ENCODE assay signal across 8 cellular contexts in the genomic region with DNA sequence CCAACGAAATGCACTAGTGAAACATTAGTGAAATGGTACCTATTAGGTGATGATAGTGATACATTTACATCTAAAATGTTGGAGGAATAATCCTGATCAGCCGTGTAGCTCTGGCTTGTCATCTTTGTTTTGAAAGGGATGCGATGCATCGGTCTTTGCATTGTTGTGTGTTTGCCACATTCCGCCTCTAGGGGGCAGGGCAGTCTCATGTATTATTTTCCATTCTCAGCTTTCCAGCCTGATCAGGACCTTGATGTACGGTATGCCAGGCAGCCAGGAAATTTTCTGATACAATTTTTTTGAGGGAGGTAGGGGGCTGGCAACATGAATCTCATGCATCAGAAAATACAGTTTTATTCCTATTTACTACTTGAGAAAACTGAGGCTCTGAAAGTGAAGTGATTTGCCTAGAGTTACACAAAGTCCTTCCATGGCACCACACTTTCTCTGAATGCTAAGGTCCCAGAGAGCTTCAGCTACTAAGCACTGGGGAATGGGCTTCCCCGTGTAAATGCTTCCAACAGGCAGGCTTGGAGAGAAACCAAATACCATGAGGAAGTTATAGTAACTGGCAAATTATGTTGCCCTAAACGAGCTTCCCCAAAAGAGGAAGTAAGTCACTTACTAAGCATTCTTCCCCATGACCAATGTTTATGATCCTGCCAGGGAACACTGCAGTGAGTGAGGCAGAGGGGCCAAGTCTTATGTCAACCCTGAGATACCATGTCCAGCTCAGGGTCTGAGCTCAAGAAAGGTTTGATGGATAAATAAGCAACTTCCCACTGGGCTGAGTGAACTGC. TPM values are rescaled to one million over a fixed set of nuclear protein-coding genes. Genes with fewer than 3 reads are reported as not detected.
DNase-seq lines count a peak whose midpoint lies in the region; ATAC-seq, FAIRE-seq and TF ChIP-seq lines count a peak whose summit lies in the region.

No MANE protein-coding gene starts in this region.

- TF ChIP-seq EP300 in gastroesophageal sphincter (IDR thresholded peaks at IDR 0.05): no peak

- intact Hi-C loops in pancreas (cut with DNase I): loop anchor here in 2 of 3 donors (5.0 to 10.0 kb wide), 2 partner anchors 122 to 124 kb away; partner anchors contain the start of gene HSD17B10 (in 1 of the 2)

- POLR2A ChIA-PET in RWPE1 (lab: Yijun Ruan, JAX; ENCODE audit: low non-redundant PET): no interaction called here

- in situ Hi-C loops in G401 (cut with HindIII; ENCODE audit: low sequenced_read_pairs): no loop called here

- WGBS in gastroesophageal sphincter (ENCODE audit: low coverage in 1 of 2), 2 donors: 4 to 10% methylated on average over 3 to 8 of the region's 8 CpGs
- 8 to 10% methylated on average over 8 of the region's 8 CpGs for WGBS in pancreas, 2 donors

- H3K9me3 ChIP-seq in gastroesophageal sphincter (no peaks in the 10 kb centered on the region), pancreas (no peaks in the 10 kb centered on the region)

- CTCF ChIA-PET in RWPE1 (lab: Yijun Ruan, JAX): interaction anchor here (0.5 to 1.5 kb wide), 9 partner anchors 15 to 885 kb away, joined by 3 to 4 read pairs (median 3); no protein-coding TSS in a partner anchor

- no peaks in the 10 kb centered on the region for H3K36me3 ChIP-seq in gastroesophageal sphincter
- no peaks in the 10 kb centered on the region for H3K36me3 ChIP-seq in pancreas

- H3K27ac ChIP-seq in RWPE1 (no peak overlapping the region), gastroesophageal sphincter (no peak overlapping the region), pancreas (peak overlapping the region in 1 of 4 donors; percentile 22)

- TF ChIP-seq POLR2A in gastroesophageal sphincter (IDR thresholded peaks at IDR 0.05): no peak

- FAIRE-seq in pancreas (lab: Jason Lieb, UNC) (peak; percentile 98), urothelium cell line (lab: Jason Lieb, UNC) (no peak)

- peak; percentile 57 for ATAC-seq in gastroesophageal sphincter
- ATAC-seq in pancreas: peak; percentile 65 to 87 (median 85)
- no peak for ATAC-seq in HG03039 (IDR thresholded peaks at IDR 0.05; ENCODE audit: unreplicated experiment)

- H3K27me3 ChIP-seq in gastroesophageal sphincter: no peaks in the 10 kb centered on the region
- no peaks in the 10 kb centered on the region for H3K27me3 ChIP-seq in pancreas

- DNase-seq in G401 (ENCODE audit: low spot score) (peak; percentile 80), HPDE6-E6E7 (ENCODE audit: extremely low spot score) (peak; percentile 63), RWPE1 (ENCODE audit: low spot score) (peak; percentile 58), pancreas (peak in 5 of 6 donors; percentile 20 to 86 (median 64)), urothelium cell line (ENCODE audit: low spot score) (peak; percentile 54)
- peak; percentile 55 for DNase-seq in activated gamma-delta T cell treated with anti-CD3 and anti-CD28 coated beads, Interleukin-2, amount 50 U/mL, for 16 hours (ENCODE audit: low read depth)

- H3K4me3 ChIP-seq in gastroesophageal sphincter (no peak overlapping the region), pancreas (no peak overlapping the region)

- H3K4me1 ChIP-seq in gastroesophageal sphincter: peaks cover 0 to 3% (median 0%) of the 10 kb centered on the region in 3 donors
- H3K4me1 ChIP-seq in pancreas: no peaks in the 10 kb centered on the region

- TF ChIP-seq CTCF in RWPE1 (conservative IDR thresholded peaks at IDR 0.05; ENCODE audit: low read depth): peak; percentile 70
- TF ChIP-seq CTCF in gastroesophageal sphincter (IDR thresholded peaks at IDR 0.05): peak; percentile 39 to 81 (median 57)
- TF ChIP-seq CTCF in pancreas (IDR thresholded peaks at IDR 0.05): peak; percentile 59 to 87 (median 80)

RNA-seq across cellular contexts. Expression of gene IQSEC2, which starts 31.8 kb away (rescaled TPM):
- 16.0 and 18.4 TPM in 2 replicates for total RNA-seq in G401 (2014; rRNA removed; shearing (Covaris generic))
- total RNA-seq in gastroesophageal sphincter: 10 to 100 TPM; 10.1 to 25.7 (median 16.8) TPM
- 10 to 100 TPM in 2 of 6 donors, 1 to 10 TPM in 4; 7.5 to 12.5 (median 8.8) TPM for total RNA-seq in pancreas
- polyA plus RNA-seq in pancreas: 10 to 100 TPM; 10.2 to 13.2 TPM
